In genomic region chr18:54911551-54911950, GRCh38 we compare ENCODE assay signal across 6 cellular contexts. TPM values are rescaled to one million over a fixed set of nuclear protein-coding genes. Genes with fewer than 3 reads are reported as not detected.
"Had no signal": no experiment of that assay in that cellular context is flagged by ENCODE, and none has a peak within 500 bp of the region (broad histone marks: within the 10 kb centered on the region; RNA-seq: fewer than 3 reads in every experiment).

No MANE protein-coding gene starts in this region.

- DNase-seq: IMR-90, KBM-7, KG1 had no signal

- H3K4me3 ChIP-seq: K562 had no signal

- ATAC-seq: K562 had no signal

- H3K27ac ChIP-seq: HL-60 had no signal

RNA-seq across cellular contexts. Expression of gene CCDC68, which starts 47.7 kb away (rescaled TPM):
- polyA plus RNA-seq: IgD-negative memory B cell had no signal
